34 cellular contexts compared by ENCODE assay signal in the genomic region with DNA sequence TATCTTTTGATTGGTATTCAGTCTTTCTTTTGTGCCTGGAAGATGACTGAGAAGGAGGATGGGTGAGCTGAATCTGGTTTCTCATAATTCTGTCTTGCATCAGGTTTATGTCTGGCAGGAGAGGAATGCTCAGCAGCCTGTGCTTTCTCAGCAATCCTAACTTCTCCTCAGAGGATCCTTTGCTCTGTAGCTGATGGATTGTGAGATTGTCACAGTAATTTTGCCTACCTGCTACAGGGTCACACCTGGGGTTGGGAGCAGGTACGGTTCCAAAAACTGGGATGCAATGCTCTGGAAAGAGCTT. TPM values are rescaled to one million over a fixed set of nuclear protein-coding genes. Genes with fewer than 3 reads are reported as not detected.
"Had no signal": no experiment of that assay in that cellular context is flagged by ENCODE, and none has a peak within 500 bp of the region (broad histone marks: within the 10 kb centered on the region; RNA-seq: fewer than 3 reads in every experiment).

No MANE protein-coding gene starts in this region.

- H3K9me3 ChIP-seq: ascending aorta, breast epithelium, Peyer's patch had no signal

- H3K4me3 ChIP-seq: ascending aorta, breast epithelium, Peyer's patch had no signal

- H3K27ac ChIP-seq: ascending aorta, breast epithelium, Peyer's patch, RWPE1, VCaP had no signal

- H3K36me3 ChIP-seq: ascending aorta, breast epithelium, Peyer's patch had no signal

- DNase-seq: activated CD4-positive, alpha-beta T cell treated with anti-CD3 and anti-CD28 coated beads, Interleukin-2, amount 10 ng/mL, durations not matched to agents 24 days and 14 days; activated CD4-positive, alpha-beta T cell treated with anti-CD3 and anti-CD28 coated beads, Interleukin-2, amount 50 U/mL, for 4 hours; activated CD4-positive, CD25-positive, alpha-beta regulatory T cell; activated CD8-positive, alpha-beta T cell treated with anti-CD3 and anti-CD28 coated beads for 36 hours; activated effector memory CD4-positive, alpha-beta T cell treated with anti-CD3 and anti-CD28 coated beads, Interleukin-2, amount 50 U/mL, for 16 hours; activated naive CD4-positive, alpha-beta T cell; activated naive CD4-positive, alpha-beta T cell treated with anti-CD3 and anti-CD28 coated beads, Interleukin-2, amount 50 U/mL, for 16 hours; activated naive CD8-positive, alpha-beta T cell treated with anti-CD3 and anti-CD28 coated beads for 36 hours; activated T-cell treated with anti-CD3 and anti-CD28 coated beads, Interleukin-2, amount 50 U/mL, for 1 hour; activated T-cell treated with anti-CD3 and anti-CD28 coated beads, Interleukin-2, amount 50 U/mL, for 72 hours; amniotic stem cell; cerebellar nuclear complex; cortex of kidney; NCI-H1048; NCI-H1436; NCI-H1694; NCI-H1930; NCI-H2081 treated with DMSO at 0.1 percent for 48 hours; NCI-H2227 treated with DMSO at 0.1 percent for 48 hours; NCI-H446; NCI-H524 treated with DMSO at 0.1 percent for 48 hours; Peyer's patch; SIG-M5; T-cell; T-helper 17 cell had no signal

- H3K4me1 Mint-ChIP-seq: activated naive CD8-positive, alpha-beta T cell treated with anti-CD3 and anti-CD28 coated beads for 36 hours; activated T-helper 17 cell treated with anti-CD3 and anti-CD28 coated beads, Interleukin-2, amount 50 U/mL, for 72 hours had no signal

- ATAC-seq: activated CD8-positive, alpha-beta T cell treated with anti-CD3 and anti-CD28 coated beads for 36 hours; activated T-cell treated with anti-CD3 and anti-CD28 coated beads, Interleukin-2, amount 50 U/mL, for 72 hours; activated T-helper 17 cell treated with anti-CD3 and anti-CD28 coated beads, Interleukin-2, amount 50 U/mL, for 72 hours; Right ventricle myocardium inferior; SK-N-SH treated with all-trans-retinoic acid at 6 μM for 48 hours; T-cell; T-helper 17 cell had no signal

- H3K9me3 Mint-ChIP-seq: activated CD4-positive, alpha-beta T cell treated with anti-CD3 and anti-CD28 coated beads, Interleukin-2, amount 10 ng/mL, durations not matched to agents 24 days and 14 days; activated CD8-positive, alpha-beta T cell treated with anti-CD3 and anti-CD28 coated beads for 36 hours; activated naive CD8-positive, alpha-beta T cell treated with anti-CD3 and anti-CD28 coated beads for 36 hours; activated T-helper 17 cell treated with anti-CD3 and anti-CD28 coated beads, Interleukin-2, amount 50 U/mL, for 72 hours had no signal

- H3K4me1 ChIP-seq: breast epithelium had no signal

- H3K36me3 Mint-ChIP-seq: activated naive CD8-positive, alpha-beta T cell treated with anti-CD3 and anti-CD28 coated beads for 36 hours; T-cell had no signal

- H3K27ac Mint-ChIP-seq: activated CD4-positive, alpha-beta T cell treated with anti-CD3 and anti-CD28 coated beads, Interleukin-2, amount 10 ng/mL, durations not matched to agents 24 days and 14 days; activated CD8-positive, alpha-beta T cell treated with anti-CD3 and anti-CD28 coated beads for 36 hours; activated naive CD8-positive, alpha-beta T cell treated with anti-CD3 and anti-CD28 coated beads for 36 hours; activated T-cell treated with anti-CD3 and anti-CD28 coated beads, Interleukin-2, amount 50 U/mL, for 72 hours; activated T-helper 17 cell treated with anti-CD3 and anti-CD28 coated beads, Interleukin-2, amount 50 U/mL, for 72 hours; T-cell; T-helper 17 cell had no signal

- H3K4me3 Mint-ChIP-seq: activated CD4-positive, alpha-beta T cell treated with anti-CD3 and anti-CD28 coated beads, Interleukin-2, amount 10 ng/mL, durations not matched to agents 24 days and 14 days; activated CD8-positive, alpha-beta T cell treated with anti-CD3 and anti-CD28 coated beads for 36 hours; activated naive CD8-positive, alpha-beta T cell treated with anti-CD3 and anti-CD28 coated beads for 36 hours; activated T-cell treated with anti-CD3 and anti-CD28 coated beads, Interleukin-2, amount 50 U/mL, for 72 hours; activated T-helper 17 cell treated with anti-CD3 and anti-CD28 coated beads, Interleukin-2, amount 50 U/mL, for 72 hours; T-cell; T-helper 17 cell had no signal

RNA-seq across cellular contexts. Expression of gene HS3ST5, which starts 2.1 kb away (rescaled TPM):
- total RNA-seq: activated CD4-positive, alpha-beta T cell treated with anti-CD3 and anti-CD28 coated beads, Interleukin-2, amount 10 ng/mL, durations not matched to agents 24 days and 14 days; activated CD8-positive, alpha-beta memory T cell treated with anti-CD3 and anti-CD28 coated beads for 36 hours; activated CD8-positive, alpha-beta T cell treated with anti-CD3 and anti-CD28 coated beads for 36 hours; activated naive CD8-positive, alpha-beta T cell treated with anti-CD3 and anti-CD28 coated beads for 36 hours; activated T-cell treated with anti-CD3 and anti-CD28 coated beads, Interleukin-2, amount 50 U/mL, for 72 hours; activated T-helper 17 cell treated with anti-CD3 and anti-CD28 coated beads, Interleukin-2, amount 50 U/mL, for 72 hours; ascending aorta; breast epithelium; MCF 10A; Peyer's patch; Right ventricle myocardium inferior; T-cell; T-helper 17 cell had no signal
